Comparison of ENCODE assay signal across 8 cellular contexts in the genomic region with DNA sequence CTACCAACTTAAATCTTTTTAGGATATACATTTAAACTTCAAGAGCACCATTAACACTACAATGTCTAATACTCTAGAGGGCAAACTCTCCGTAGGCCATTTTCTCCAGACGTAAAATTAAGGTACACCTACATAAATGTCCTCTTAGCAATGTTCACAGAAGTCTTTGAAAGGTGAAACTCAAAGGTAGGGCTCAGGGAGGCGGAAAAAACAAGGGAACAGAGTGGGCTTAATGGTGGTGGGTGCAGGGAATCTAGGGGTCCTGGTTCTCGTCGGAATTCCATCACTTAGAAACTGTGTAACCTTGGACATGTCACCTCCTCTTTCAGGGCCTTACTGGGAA. TPM values are rescaled to one million over a fixed set of nuclear protein-coding genes. Genes with fewer than 3 reads are reported as not detected.
DNase-seq lines count a peak whose midpoint lies in the region; ATAC-seq and TF ChIP-seq lines count a peak whose summit lies in the region.

No MANE protein-coding gene starts in this region.

- no peak for TF ChIP-seq CTCF in GM10266 (IDR thresholded peaks at IDR 0.05; ENCODE audit: control insufficient read depth, insufficient read depth, low read depth, missing control alignments)

- peaks cover 6% of the 10 kb centered on the region for H3K9me3 Mint-ChIP-seq in activated T-helper 17 cell treated with anti-CD3 and anti-CD28 coated beads, Interleukin-2, amount 50 U/mL, for 72 hours
- H3K9me3 Mint-ChIP-seq in immature natural killer cell = no peaks in the 10 kb centered on the region

- H3K4me3 Mint-ChIP-seq in activated T-helper 17 cell treated with anti-CD3 and anti-CD28 coated beads, Interleukin-2, amount 50 U/mL, for 72 hours = peak overlapping the region; percentile 81
- H3K4me3 Mint-ChIP-seq in immature natural killer cell = peak overlapping the region; percentile 89 to 99 (median 94)

- peak overlapping the region; percentile 91 for H3K27ac Mint-ChIP-seq in activated T-helper 17 cell treated with anti-CD3 and anti-CD28 coated beads, Interleukin-2, amount 50 U/mL, for 72 hours
- H3K27ac Mint-ChIP-seq in immature natural killer cell = peak overlapping the region; percentile 95 to 100 (median 98)

- H3K36me3 Mint-ChIP-seq in activated T-helper 17 cell treated with anti-CD3 and anti-CD28 coated beads, Interleukin-2, amount 50 U/mL, for 72 hours (ENCODE audit: low read depth) = no peaks in the 10 kb centered on the region
- H3K36me3 Mint-ChIP-seq in immature natural killer cell = peaks cover 0 to 6% (median 4%) of the 10 kb centered on the region in 3 donors

- DNase-seq in GM10266 (ENCODE audit: extremely low spot score) (peak; percentile 28), immature natural killer cell (no peak), substantia nigra (lab: John Stamatoyannopoulos, UW) (no peak)
- DNase-seq in stimulated activated CD4-positive, alpha-beta T cell treated with anti-CD3 and anti-CD28 coated beads, Interleukin-1b, Interleukin-23, amount 100 ng/mL, for 48 hours = no peak

- H3K4me1 Mint-ChIP-seq in activated T-helper 17 cell treated with anti-CD3 and anti-CD28 coated beads, Interleukin-2, amount 50 U/mL, for 72 hours = peaks cover 18% of the 10 kb centered on the region
- H3K4me1 Mint-ChIP-seq in immature natural killer cell = peaks cover 34 to 40% of the 10 kb centered on the region in 2 donors

- H3K27ac ChIP-seq in substantia nigra (ENCODE audit: low read depth, low read length, poor library complexity, severe bottlenecking) = peak overlapping the region; percentile 98

- peak; percentile 7 for ATAC-seq in HG02938 (IDR thresholded peaks at IDR 0.05; ENCODE audit: unreplicated experiment)
- ATAC-seq in activated T-helper 17 cell treated with anti-CD3 and anti-CD28 coated beads, Interleukin-2, amount 50 U/mL, for 72 hours (replicated peaks) = peak; percentile 0
- no peak for ATAC-seq in HG03460 (IDR thresholded peaks at IDR 0.05; ENCODE audit: unreplicated experiment)
- ATAC-seq in HG03442 (IDR thresholded peaks at IDR 0.05; ENCODE audit: unreplicated experiment) = no peak

- no peaks in the 10 kb centered on the region for H3K27me3 Mint-ChIP-seq in activated T-helper 17 cell treated with anti-CD3 and anti-CD28 coated beads, Interleukin-2, amount 50 U/mL, for 72 hours
- H3K27me3 Mint-ChIP-seq in immature natural killer cell (ENCODE audit: low read depth in 3 of 3) = peaks cover 5 to 18% (median 9%) of the 10 kb centered on the region in 3 donors

RNA-seq across cellular contexts. Expression of a gene that starts 0.7 kb away (rescaled TPM):
- 10 to 100 TPM; 15.4 to 32.3 TPM for total RNA-seq in activated T-helper 17 cell treated with anti-CD3 and anti-CD28 coated beads, Interleukin-2, amount 50 U/mL, for 72 hours
- polyA plus RNA-seq in immature natural killer cell = 100 to 1,000 TPM in 2 of 3 donors, 10 to 100 TPM in 1; 67.2 to 130 (median 126) TPM

RNA-seq across cellular contexts. Expression of a gene that starts 49.5 kb away (rescaled TPM):
- 10 to 100 TPM; 32.7 to 43.8 TPM for total RNA-seq in activated T-helper 17 cell treated with anti-CD3 and anti-CD28 coated beads, Interleukin-2, amount 50 U/mL, for 72 hours
- polyA plus RNA-seq in immature natural killer cell = 10 to 100 TPM in 1 of 3 donors, 1 to 10 TPM in 2; 4.5 to 11.0 (median 5.5) TPM

Comparison
In these comparisons a context has a peak if more than half of its experiments do, and no peak if none do; other contexts are left out.
1. ATAC-seq: peak in HG02938 (single experiment) and activated T-helper 17 cell treated with anti-CD3 and anti-CD28 coated beads, Interleukin-2, amount 50 U/mL, for 72 hours (single experiment); none in HG03460 (single experiment) and HG03442 (single experiment).